ENCODE assay signal across 1 cellular context in the genomic region with DNA sequence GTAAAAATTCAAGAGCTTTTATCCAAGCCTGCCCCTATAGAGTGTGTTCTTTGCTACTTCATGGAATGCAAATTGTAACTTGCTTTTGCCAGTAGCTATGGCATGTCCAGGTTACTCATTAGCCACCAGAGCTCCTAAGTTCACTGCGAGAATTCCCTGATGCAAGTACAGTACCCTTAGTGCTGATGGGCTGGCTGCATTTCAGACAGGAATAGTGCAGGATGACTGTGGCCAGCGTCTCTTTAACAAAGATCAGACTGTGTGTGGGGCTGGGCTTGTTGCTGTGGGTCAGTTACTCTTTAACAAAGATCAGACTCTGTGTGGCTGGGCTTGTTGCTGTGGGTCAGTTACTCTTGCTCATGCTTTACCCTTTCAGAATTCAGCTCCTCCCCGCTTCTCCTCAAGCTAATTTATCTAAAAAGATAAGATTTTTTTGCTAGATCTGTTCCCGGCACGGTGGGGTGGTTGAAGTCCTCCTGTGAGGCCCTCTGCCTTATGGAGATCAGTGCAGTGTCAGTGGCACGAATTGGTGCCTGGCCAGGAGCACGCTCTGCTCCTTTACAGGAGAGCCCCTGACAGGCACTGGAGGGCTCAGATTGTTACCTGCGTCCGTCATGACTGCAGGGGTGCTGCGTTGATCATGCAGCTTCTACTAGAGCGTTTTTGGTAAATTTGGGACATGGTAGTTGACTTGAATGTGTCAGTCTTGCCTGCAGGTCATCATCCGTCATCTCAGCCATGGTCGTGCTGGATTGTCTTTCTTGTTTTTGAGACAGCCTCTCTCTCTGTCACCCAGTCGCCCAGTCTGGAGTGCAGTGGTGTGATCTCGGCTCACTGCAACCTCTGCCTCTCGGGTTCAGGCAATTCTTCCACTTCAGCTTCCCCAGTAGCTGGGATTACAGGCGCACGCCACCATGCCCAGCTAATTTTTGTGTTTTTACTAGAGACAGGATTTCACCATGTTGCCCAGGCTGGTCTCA.
TF ChIP-seq lines count a peak whose summit lies in the region.

No MANE protein-coding gene starts in this region.

TF ChIP-seq in HepG2, 621 proteins besides CTCF, POLR2A, EP300 and RAD21 (continued from another document and continues in another):
- TF ChIP-seq ZNF280D (CRISPR knock-in tag; IDR thresholded peaks at IDR 0.05), result no peak
- no peak; the same call in 1 of the 2 replicates for TF ChIP-seq ZNF782 (CRISPR knock-in tag; IDR thresholded peaks at IDR 0.05; ENCODE audit: borderline replicate concordance)
- TF ChIP-seq ZBTB39 (CRISPR knock-in tag; IDR thresholded peaks at IDR 0.05), result no peak
- TF ChIP-seq E2F1 (CRISPR knock-in tag; IDR thresholded peaks at IDR 0.05), result no peak
- no peak for TF ChIP-seq NR1H2 (CRISPR knock-in tag; IDR thresholded peaks at IDR 0.05; ENCODE audit: borderline replicate concordance, low read depth)
- no peak for TF ChIP-seq ZNF883 (CRISPR knock-in tag; IDR thresholded peaks at IDR 0.05; ENCODE audit: not compliant biosample characterization)
- TF ChIP-seq ZKSCAN8 (CRISPR knock-in tag; IDR thresholded peaks at IDR 0.05; ENCODE audit: borderline replicate concordance), result no peak
- TF ChIP-seq FOSL1 (CRISPR knock-in tag; IDR thresholded peaks at IDR 0.05; ENCODE audit: borderline replicate concordance), result no peak
- no peak for TF ChIP-seq PCBP1 (IDR thresholded peaks at IDR 0.05; ENCODE audit: borderline replicate concordance, low read depth, low read length)
- TF ChIP-seq, protein P1, sequence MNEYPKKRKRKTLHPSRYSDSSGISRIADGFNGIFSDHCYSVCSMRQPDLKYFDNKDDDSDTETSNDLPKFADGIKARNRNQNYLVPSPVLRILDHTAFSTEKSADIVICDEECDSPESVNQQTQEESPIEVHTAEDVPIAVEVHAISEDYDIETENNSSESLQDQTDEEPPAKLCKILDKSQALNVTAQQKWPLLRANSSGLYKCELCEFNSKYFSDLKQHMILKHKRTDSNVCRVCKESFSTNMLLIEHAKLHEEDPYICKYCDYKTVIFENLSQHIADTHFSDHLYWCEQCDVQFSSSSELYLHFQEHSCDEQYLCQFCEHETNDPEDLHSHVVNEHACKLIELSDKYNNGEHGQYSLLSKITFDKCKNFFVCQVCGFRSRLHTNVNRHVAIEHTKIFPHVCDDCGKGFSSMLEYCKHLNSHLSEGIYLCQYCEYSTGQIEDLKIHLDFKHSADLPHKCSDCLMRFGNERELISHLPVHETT (CRISPR knock-in tag; conservative IDR thresholded peaks at IDR 0.05), result no peak
- TF ChIP-seq, protein P2, sequence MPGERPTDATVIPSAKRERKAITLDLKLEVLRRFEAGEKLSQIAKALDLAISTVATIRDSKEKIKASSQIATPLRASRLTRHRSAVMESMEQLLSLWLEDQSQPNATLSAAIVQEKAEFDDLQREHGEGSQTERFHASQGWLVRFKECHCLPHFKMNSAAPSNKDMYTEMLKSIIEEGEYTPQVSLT (CRISPR knock-in tag; IDR thresholded peaks at IDR 0.05; ENCODE audit: borderline replicate concordance, low read depth), result no peak
- no peak for TF ChIP-seq DZIP1 (CRISPR knock-in tag; IDR thresholded peaks at IDR 0.05)
- no peak for TF ChIP-seq RARG (CRISPR knock-in tag; IDR thresholded peaks at IDR 0.05; ENCODE audit: low read depth)
- TF ChIP-seq ZNF816 (CRISPR knock-in tag; IDR thresholded peaks at IDR 0.05; ENCODE audit: borderline replicate concordance), result no peak
- TF ChIP-seq, protein P3, sequence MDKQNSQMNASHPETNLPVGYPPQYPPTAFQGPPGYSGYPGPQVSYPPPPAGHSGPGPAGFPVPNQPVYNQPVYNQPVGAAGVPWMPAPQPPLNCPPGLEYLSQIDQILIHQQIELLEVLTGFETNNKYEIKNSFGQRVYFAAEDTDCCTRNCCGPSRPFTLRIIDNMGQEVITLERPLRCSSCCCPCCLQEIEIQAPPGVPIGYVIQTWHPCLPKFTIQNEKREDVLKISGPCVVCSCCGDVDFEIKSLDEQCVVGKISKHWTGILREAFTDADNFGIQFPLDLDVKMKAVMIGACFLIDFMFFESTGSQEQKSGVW (CRISPR knock-in tag; IDR thresholded peaks at IDR 0.05; ENCODE audit: borderline replicate concordance), result no peak
- TF ChIP-seq, protein P4, sequence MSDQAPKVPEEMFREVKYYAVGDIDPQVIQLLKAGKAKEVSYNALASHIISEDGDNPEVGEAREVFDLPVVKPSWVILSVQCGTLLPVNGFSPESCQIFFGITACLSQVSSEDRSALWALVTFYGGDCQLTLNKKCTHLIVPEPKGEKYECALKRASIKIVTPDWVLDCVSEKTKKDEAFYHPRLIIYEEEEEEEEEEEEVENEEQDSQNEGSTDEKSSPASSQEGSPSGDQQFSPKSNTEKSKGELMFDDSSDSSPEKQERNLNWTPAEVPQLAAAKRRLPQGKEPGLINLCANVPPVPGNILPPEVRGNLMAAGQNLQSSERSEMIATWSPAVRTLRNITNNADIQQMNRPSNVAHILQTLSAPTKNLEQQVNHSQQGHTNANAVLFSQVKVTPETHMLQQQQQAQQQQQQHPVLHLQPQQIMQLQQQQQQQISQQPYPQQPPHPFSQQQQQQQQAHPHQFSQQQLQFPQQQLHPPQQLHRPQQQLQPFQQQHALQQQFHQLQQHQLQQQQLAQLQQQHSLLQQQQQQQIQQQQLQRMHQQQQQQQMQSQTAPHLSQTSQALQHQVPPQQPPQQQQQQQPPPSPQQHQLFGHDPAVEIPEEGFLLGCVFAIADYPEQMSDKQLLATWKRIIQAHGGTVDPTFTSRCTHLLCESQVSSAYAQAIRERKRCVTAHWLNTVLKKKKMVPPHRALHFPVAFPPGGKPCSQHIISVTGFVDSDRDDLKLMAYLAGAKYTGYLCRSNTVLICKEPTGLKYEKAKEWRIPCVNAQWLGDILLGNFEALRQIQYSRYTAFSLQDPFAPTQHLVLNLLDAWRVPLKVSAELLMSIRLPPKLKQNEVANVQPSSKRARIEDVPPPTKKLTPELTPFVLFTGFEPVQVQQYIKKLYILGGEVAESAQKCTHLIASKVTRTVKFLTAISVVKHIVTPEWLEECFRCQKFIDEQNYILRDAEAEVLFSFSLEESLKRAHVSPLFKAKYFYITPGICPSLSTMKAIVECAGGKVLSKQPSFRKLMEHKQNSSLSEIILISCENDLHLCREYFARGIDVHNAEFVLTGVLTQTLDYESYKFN (CRISPR knock-in tag; conservative IDR thresholded peaks at IDR 0.05), result peak; percentile 96
- no peak for TF ChIP-seq ELF4 (CRISPR knock-in tag; IDR thresholded peaks at IDR 0.05; ENCODE audit: borderline replicate concordance)
- TF ChIP-seq RFX5 (IDR thresholded peaks at IDR 0.05; ENCODE audit: low read depth, low read length), result peak; percentile 44; the same call in 1 of the 2 replicates
- TF ChIP-seq RAD51 (IDR thresholded peaks at IDR 0.05; ENCODE audit: borderline replicate concordance), result no peak
- TF ChIP-seq UBTF (CRISPR knock-in tag; IDR thresholded peaks at IDR 0.05), result peak; percentile 22; the same call in 1 of the 2 replicates
- peak; percentile 46; the same call in 1 of the 2 replicates for TF ChIP-seq ISL2 (CRISPR knock-in tag; IDR thresholded peaks at IDR 0.05)
- no peak for TF ChIP-seq SNRNP70 (IDR thresholded peaks at IDR 0.05; ENCODE audit: low read depth, low read length)
- no peak for TF ChIP-seq NKX3-1 (CRISPR knock-in tag; IDR thresholded peaks at IDR 0.05)
- TF ChIP-seq HMG20B (CRISPR knock-in tag; conservative IDR thresholded peaks at IDR 0.05), result no peak
- TF ChIP-seq ZNF207 (IDR thresholded peaks at IDR 0.05; ENCODE audit: borderline replicate concordance), result no peak
- no peak; the same call in 1 of the 2 replicates for TF ChIP-seq TP53 (CRISPR knock-in tag; conservative IDR thresholded peaks at IDR 0.05)
- TF ChIP-seq ZNF367 (CRISPR knock-in tag; IDR thresholded peaks at IDR 0.05; ENCODE audit: borderline replicate concordance), result no peak
- TF ChIP-seq KAT8 (CRISPR knock-in tag; IDR thresholded peaks at IDR 0.05), result peak; percentile 70
- no peak for TF ChIP-seq ZBTB26 (CRISPR knock-in tag; IDR thresholded peaks at IDR 0.05; ENCODE audit: borderline replicate concordance)
- peak; percentile 64; the same call in 1 of the 2 replicates for TF ChIP-seq ZSCAN21 (CRISPR knock-in tag; IDR thresholded peaks at IDR 0.05; ENCODE audit: borderline replicate concordance)
- no peak for TF ChIP-seq ZFYVE20 (CRISPR knock-in tag; IDR thresholded peaks at IDR 0.05; ENCODE audit: borderline replicate concordance, low read depth)
